In the genomic region with DNA sequence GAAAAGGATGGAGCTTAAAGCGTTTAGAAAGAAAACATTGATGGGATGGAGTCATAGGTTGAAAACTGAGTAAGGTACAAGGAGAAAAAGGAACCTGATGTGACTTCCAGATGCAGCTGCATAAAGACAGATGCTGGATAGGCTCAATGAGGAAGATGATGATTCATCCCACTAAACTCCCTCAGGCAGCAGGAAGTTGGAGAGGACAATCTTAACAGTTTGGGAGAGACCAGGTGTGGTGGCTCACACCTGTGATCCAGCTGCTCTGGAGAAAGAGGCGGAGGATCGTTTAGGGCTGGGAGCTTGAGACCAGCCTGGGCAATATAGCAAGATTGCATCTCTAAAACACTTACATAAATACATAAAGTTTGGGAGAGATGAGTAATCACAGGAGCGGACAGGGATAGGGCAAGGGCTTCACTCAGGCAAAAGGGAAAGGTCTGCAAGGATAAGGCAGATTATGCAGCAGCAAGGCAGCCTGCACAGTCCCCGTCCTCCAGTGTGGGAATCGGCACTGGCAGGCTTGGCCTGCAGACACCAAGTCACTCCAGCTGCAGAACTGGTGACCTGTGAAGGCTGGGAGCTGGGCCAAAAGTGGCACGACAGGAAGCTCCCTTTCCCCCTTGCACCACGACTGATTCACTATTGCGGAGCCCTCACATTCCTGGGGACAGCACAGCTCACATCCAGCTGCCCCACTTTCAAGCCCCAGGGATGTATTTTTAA, we compare ENCODE assay signal across 16 cellular contexts.
A peak's percentile ranks its signal among the peaks of the same experiment; 100 is the strongest.
DNase-seq lines count a peak whose midpoint lies in the region; ATAC-seq and TF ChIP-seq lines count a peak whose summit lies in the region.
"Had no signal": no experiment of that assay in that cellular context is flagged by ENCODE, and none has a peak within 500 bp of the region (broad histone marks: within the 10 kb centered on the region; RNA-seq: fewer than 3 reads in every experiment).

No MANE protein-coding gene starts in this region.

- H4K12ac ChIP-seq in trophoblast cell (ENCODE audit: low read depth, low read length): no peak overlapping the region

- H3K4me3 ChIP-seq in trophoblast cell (ENCODE audit: low read depth, low read length): no peak overlapping the region
- H3K4me3 ChIP-seq: SJSA1, tibial nerve had no signal

- H3K27ac ChIP-seq in foreskin keratinocyte (no peak overlapping the region), trophoblast cell (ENCODE audit: low read depth, low read length) (no peak overlapping the region)
- H3K27ac ChIP-seq: C4-2B, SJSA1, tibial nerve had no signal

- no peak overlapping the region for H3K9ac ChIP-seq in trophoblast cell (ENCODE audit: low read length)

- H2AK5ac ChIP-seq in trophoblast cell (ENCODE audit: low read length): no peak overlapping the region

- ATAC-seq in foreskin keratinocyte: peak; percentile 97
- no peak for ATAC-seq in GM19023 (IDR thresholded peaks at IDR 0.05; ENCODE audit: unreplicated experiment)
- no peak for ATAC-seq in HG02678 (IDR thresholded peaks at IDR 0.05; ENCODE audit: unreplicated experiment)

- H3K79me1 ChIP-seq in trophoblast cell (ENCODE audit: low read length): no peaks in the 10 kb centered on the region

- H2AFZ ChIP-seq in trophoblast cell (ENCODE audit: insufficient read depth, low read length, poor library complexity): no peak overlapping the region

- no peak overlapping the region for H3K18ac ChIP-seq in trophoblast cell (ENCODE audit: low read length)

- no peak overlapping the region for H4K8ac ChIP-seq in trophoblast cell (ENCODE audit: low read depth, low read length)

- no peak overlapping the region for H2BK5ac ChIP-seq in trophoblast cell (ENCODE audit: low read depth, low read length, poor library complexity)

- no peak overlapping the region for H2BK12ac ChIP-seq in trophoblast cell (ENCODE audit: low read length)

- H3K4me1 ChIP-seq in foreskin keratinocyte (peaks cover 3% of the 10 kb centered on the region), trophoblast cell (ENCODE audit: control insufficient read depth in 1 of 2, insufficient read depth in 2 of 2, low read length in 2 of 2) (no peaks in the 10 kb centered on the region)
- H3K4me1 ChIP-seq: SJSA1, tibial nerve had no signal

- WGBS in trophoblast cell (ENCODE audit: extremely low coverage, insufficient coverage, insufficient read length): no CpG with 5 or more reads among the region's 9 CpGs

- no peak overlapping the region for H2BK120ac ChIP-seq in trophoblast cell (ENCODE audit: insufficient read depth, low read length, poor library complexity)

- H3K27me3 ChIP-seq in foreskin keratinocyte: no peaks in the 10 kb centered on the region
- no peaks in the 10 kb centered on the region for H3K27me3 ChIP-seq in trophoblast cell (ENCODE audit: insufficient read depth, low read length)
- H3K27me3 ChIP-seq: SJSA1, tibial nerve had no signal

- DNase-seq in Caki2 (ENCODE audit: low read depth) (peak; percentile 65), NCI-H1105 treated with DMSO at 0.1 percent for 48 hours (lab: John Stamatoyannopoulos, UW) (peak; percentile 5), foreskin keratinocyte (peak; percentile 79 to 89), trophoblast cell (peak; percentile 56 to 73), SHP77 treated with DMSO at 0.1 percent for 48 hours (lab: John Stamatoyannopoulos, UW) (no peak)
- DNase-seq: activated naive CD4-positive, alpha-beta T cell treated with anti-CD3 and anti-CD28 coated beads, Interleukin-2, amount 50 U/mL, for 16 hours; activated T-cell treated with anti-CD3 and anti-CD28 coated beads, Interleukin-2, amount 50 U/mL, for 24 hours; cortex of kidney; DND-41; glutamatergic neuron; HFFc6 had no signal

- H3K9me3 ChIP-seq in trophoblast cell (ENCODE audit: insufficient read depth, low read depth, low read length): no peaks in the 10 kb centered on the region
- H3K9me3 ChIP-seq: SJSA1, tibial nerve had no signal

- in situ Hi-C loops in Caki2 (cut with HindIII; ENCODE audit: low pct_unique_long_range_greater_than_20kb, low sequenced_read_pairs): no loop called here

- H3K14ac ChIP-seq in trophoblast cell (ENCODE audit: low read length): no peak overlapping the region

- H3K4me2 ChIP-seq in trophoblast cell (ENCODE audit: low read length): no peak overlapping the region

- H3K4ac ChIP-seq in trophoblast cell (ENCODE audit: low read depth, low read length): no peak overlapping the region

- no peak overlapping the region for H3K23ac ChIP-seq in trophoblast cell (ENCODE audit: low read length)

- H3K36me3 ChIP-seq in trophoblast cell (ENCODE audit: control insufficient read depth in 1 of 2, insufficient read depth in 2 of 2, low read length in 2 of 2): no peaks in the 10 kb centered on the region
- H3K36me3 ChIP-seq: SJSA1, tibial nerve had no signal

- TF ChIP-seq CTCF in foreskin keratinocyte (conservative IDR thresholded peaks at IDR 0.05): no peak

- no peak overlapping the region for H4K91ac ChIP-seq in trophoblast cell (ENCODE audit: low read depth, low read length)

- H3K79me2 ChIP-seq in trophoblast cell (ENCODE audit: control insufficient read depth, insufficient read depth, low read length, poor library complexity): no peaks in the 10 kb centered on the region
